In the genomic region with DNA sequence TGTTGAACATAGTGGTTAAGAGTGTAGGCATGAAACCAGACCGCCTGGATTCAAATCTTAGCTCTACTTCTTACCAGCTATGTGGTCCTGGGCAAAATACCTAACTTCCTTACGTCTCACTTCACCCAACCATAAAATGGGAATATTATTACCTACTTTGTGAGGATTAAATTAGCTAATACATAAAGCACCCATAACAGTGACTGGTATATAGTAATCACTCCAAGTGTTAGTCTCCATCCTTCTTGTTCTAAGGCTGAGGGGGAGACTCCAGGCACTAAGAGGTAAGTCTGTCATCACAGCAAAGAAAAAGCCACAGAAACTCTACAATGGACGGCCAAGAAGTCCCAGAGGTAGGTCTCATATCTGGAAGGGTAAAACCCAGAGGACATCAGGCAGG, we compare ENCODE assay signal across 28 cellular contexts. TPM values are rescaled to one million over a fixed set of nuclear protein-coding genes. Genes with fewer than 3 reads are reported as not detected.
DNase-seq lines count a peak whose midpoint lies in the region; ATAC-seq and TF ChIP-seq lines count a peak whose summit lies in the region.
"Had no signal": no experiment of that assay in that cellular context is flagged by ENCODE, and none has a peak within 500 bp of the region (broad histone marks: within the 10 kb centered on the region; RNA-seq: fewer than 3 reads in every experiment).

No MANE protein-coding gene starts in this region.

- no peak for ATAC-seq in central memory CD8-positive, alpha-beta T cell (replicated peaks; ENCODE audit: extremely low read depth, poor library complexity, severe bottlenecking)
- ATAC-seq in psoas muscle (no peak), HG02852 (IDR thresholded peaks at IDR 0.05; ENCODE audit: unreplicated experiment) (no peak), HG02571 (IDR thresholded peaks at IDR 0.05; ENCODE audit: unreplicated experiment) (no peak), HG03159 (IDR thresholded peaks at IDR 0.05; ENCODE audit: unreplicated experiment) (no peak)
- ATAC-seq: activated CD4-positive, alpha-beta T cell treated with anti-CD3 and anti-CD28 coated beads for 36 hours; activated CD8-positive, alpha-beta memory T cell treated with anti-CD3 and anti-CD28 coated beads, Interleukin-2, amount 10 ng/mL, durations not matched to agents 7 days and 5 days; heart right ventricle; left lobe of liver; Panc1; stimulated activated naive B cell treated with anti-CD40 and anti-IgM and Interleukin-4, amounts not matched to agents 10 μg/mL and 1 μg/mL and 100 μg/mL, for 72 hours had no signal

- no peak overlapping the region for H3K27ac Mint-ChIP-seq in activated CD4-positive, alpha-beta T cell treated with anti-CD3 and anti-CD28 coated beads, Interleukin-2, amount 10 ng/mL, durations not matched to agents 24 days and 14 days
- H3K27ac Mint-ChIP-seq in central memory CD8-positive, alpha-beta T cell (ENCODE audit: low read depth), result no peak overlapping the region
- H3K27ac Mint-ChIP-seq: activated CD4-positive, alpha-beta T cell treated with anti-CD3 and anti-CD28 coated beads for 36 hours; activated CD8-positive, alpha-beta memory T cell treated with anti-CD3 and anti-CD28 coated beads, Interleukin-2, amount 10 ng/mL, durations not matched to agents 7 days and 5 days; stimulated activated naive B cell treated with anti-CD40 and anti-IgM and Interleukin-4, amounts not matched to agents 10 μg/mL and 1 μg/mL and 100 μg/mL, for 72 hours had no signal

- H3F3A ChIP-seq in Loucy (ENCODE audit: low read depth), result no peaks in the 10 kb centered on the region

- DNase-seq in activated CD4-positive, alpha-beta T cell treated with anti-CD3 and anti-CD28 coated beads, Interleukin-2, amount 10 ng/mL, durations not matched to agents 24 days and 14 days, result no peak
- DNase-seq in activated CD4-positive, alpha-beta T cell treated with anti-CD3 and anti-CD28 coated beads for 1 hour, result no peak
- no peak for DNase-seq in central memory CD8-positive, alpha-beta T cell (ENCODE audit: low spot score in 2 of 2)
- DNase-seq in psoas muscle, result no peak
- DNase-seq: 8988T; activated CD4-positive, alpha-beta T cell treated with anti-CD3 and anti-CD28 coated beads for 36 hours; activated CD8-positive, alpha-beta memory T cell treated with anti-CD3 and anti-CD28 coated beads, Interleukin-2, amount 10 ng/mL, durations not matched to agents 7 days and 5 days; activated gamma-delta T cell; anterior cingulate cortex; Caco-2; central memory CD4-positive, alpha-beta T cell; GOT3; heart right ventricle; NCI-H2081 treated with DMSO at 0.1 percent for 48 hours; NCI-H446 treated with DMSO at 0.1 percent for 48 hours; SIG-M5; stimulated activated CD4-positive, alpha-beta T cell treated with anti-CD3 and anti-CD28 coated beads, Interleukin-1b, Interleukin-23, amount 100 ng/mL, for 48 hours; stimulated activated naive B cell treated with anti-CD40 and anti-IgM and Interleukin-4, amounts not matched to agents 10 μg/mL and 1 μg/mL and 100 μg/mL, for 72 hours had no signal

- H3K79me2 ChIP-seq in Loucy (ENCODE audit: insufficient read depth, low read length), result peaks cover 57% of the 10 kb centered on the region

- no peak overlapping the region for H2AFZ ChIP-seq in Loucy (ENCODE audit: low read length)

- intact Hi-C loops in activated CD4-positive, alpha-beta T cell treated with anti-CD3 and anti-CD28 coated beads, Interleukin-2, amount 10 ng/mL, durations not matched to agents 24 days and 14 days (cut with micrococcal nuclease), result no loop called here
- intact Hi-C loops in psoas muscle (cut with DNase I), result no loop called here

- no peaks in the 10 kb centered on the region for H3K9me3 Mint-ChIP-seq in activated CD4-positive, alpha-beta T cell treated with anti-CD3 and anti-CD28 coated beads, Interleukin-2, amount 10 ng/mL, durations not matched to agents 24 days and 14 days
- no peaks in the 10 kb centered on the region for H3K9me3 Mint-ChIP-seq in central memory CD8-positive, alpha-beta T cell
- H3K9me3 Mint-ChIP-seq: stimulated activated naive B cell treated with anti-CD40 and anti-IgM and Interleukin-4, amounts not matched to agents 10 μg/mL and 1 μg/mL and 100 μg/mL, for 72 hours had no signal

- H3K4me3 ChIP-seq in Loucy (ENCODE audit: low read length, poor library complexity, severe bottlenecking) (peak overlapping the region; percentile 79), psoas muscle (no peak overlapping the region)
- H3K4me3 ChIP-seq: heart right ventricle, thoracic aorta had no signal

- 90 to 92% (median 91%) methylated on average over 3 of the region's 3 CpGs for WGBS in psoas muscle, 3 donors

- no peak for TF ChIP-seq CTCF in Loucy (conservative IDR thresholded peaks at IDR 0.05; ENCODE audit: low read length)
- no peak for TF ChIP-seq CTCF in psoas muscle (IDR thresholded peaks at IDR 0.05)

- H3K9ac ChIP-seq in Loucy (ENCODE audit: low read depth, low read length, poor library complexity, severe bottlenecking), result peak overlapping the region; percentile 82

- H3K27me3 Mint-ChIP-seq in activated CD4-positive, alpha-beta T cell treated with anti-CD3 and anti-CD28 coated beads, Interleukin-2, amount 10 ng/mL, durations not matched to agents 24 days and 14 days, result no peaks in the 10 kb centered on the region
- H3K27me3 Mint-ChIP-seq in central memory CD8-positive, alpha-beta T cell, result no peaks in the 10 kb centered on the region
- H3K27me3 Mint-ChIP-seq: activated CD4-positive, alpha-beta T cell treated with anti-CD3 and anti-CD28 coated beads for 36 hours; activated CD8-positive, alpha-beta memory T cell treated with anti-CD3 and anti-CD28 coated beads, Interleukin-2, amount 10 ng/mL, durations not matched to agents 7 days and 5 days; stimulated activated naive B cell treated with anti-CD40 and anti-IgM and Interleukin-4, amounts not matched to agents 10 μg/mL and 1 μg/mL and 100 μg/mL, for 72 hours had no signal

- peaks cover 36% of the 10 kb centered on the region for H4K20me1 ChIP-seq in Loucy (ENCODE audit: insufficient read depth, low read length, poor library complexity, severe bottlenecking)

- H3K36me3 ChIP-seq in Loucy (ENCODE audit: insufficient read depth, low read length) (peaks cover 41% of the 10 kb centered on the region), psoas muscle (ENCODE audit: insufficient read depth in 1 of 2, low read depth in 1 of 2) (peaks cover 13 to 43% of the 10 kb centered on the region in 2 donors)

- peaks cover 42% of the 10 kb centered on the region for H3K36me3 Mint-ChIP-seq in activated CD4-positive, alpha-beta T cell treated with anti-CD3 and anti-CD28 coated beads, Interleukin-2, amount 10 ng/mL, durations not matched to agents 24 days and 14 days (ENCODE audit: low read depth)
- peaks cover 50% of the 10 kb centered on the region for H3K36me3 Mint-ChIP-seq in central memory CD8-positive, alpha-beta T cell (ENCODE audit: insufficient read depth)

- peaks cover 31% of the 10 kb centered on the region for H3K4me1 ChIP-seq in Loucy (ENCODE audit: insufficient read depth, low read length, poor library complexity, severe bottlenecking)
- H3K4me1 ChIP-seq in psoas muscle, result peaks cover 33% of the 10 kb centered on the region

- H3K27ac ChIP-seq in psoas muscle, result peak overlapping the region; percentile 92
- H3K27ac ChIP-seq: HL-60, thoracic aorta had no signal

- peak overlapping the region; percentile 97 for H3K4me2 ChIP-seq in Loucy (ENCODE audit: low read depth, low read length, poor library complexity, severe bottlenecking)

- peaks cover 38% of the 10 kb centered on the region for H3K4me1 Mint-ChIP-seq in activated CD4-positive, alpha-beta T cell treated with anti-CD3 and anti-CD28 coated beads, Interleukin-2, amount 10 ng/mL, durations not matched to agents 24 days and 14 days
- H3K4me1 Mint-ChIP-seq in central memory CD8-positive, alpha-beta T cell, result peaks cover 48% of the 10 kb centered on the region

- H3K9me3 ChIP-seq in Loucy (ENCODE audit: insufficient read depth, low read depth, low read length) (no peaks in the 10 kb centered on the region), psoas muscle (no peaks in the 10 kb centered on the region)
- H3K9me3 ChIP-seq: Caco-2, heart right ventricle, thoracic aorta had no signal

- peak overlapping the region; percentile 25 for H3K4me3 Mint-ChIP-seq in activated CD4-positive, alpha-beta T cell treated with anti-CD3 and anti-CD28 coated beads, Interleukin-2, amount 10 ng/mL, durations not matched to agents 24 days and 14 days
- H3K4me3 Mint-ChIP-seq in central memory CD8-positive, alpha-beta T cell, result peak overlapping the region; percentile 29
- H3K4me3 Mint-ChIP-seq: activated CD8-positive, alpha-beta memory T cell treated with anti-CD3 and anti-CD28 coated beads, Interleukin-2, amount 10 ng/mL, durations not matched to agents 7 days and 5 days; stimulated activated naive B cell treated with anti-CD40 and anti-IgM and Interleukin-4, amounts not matched to agents 10 μg/mL and 1 μg/mL and 100 μg/mL, for 72 hours had no signal

- no peaks in the 10 kb centered on the region for H3K9me2 ChIP-seq in Loucy (replicated peaks; ENCODE audit: low read depth, low read length)

- no peaks in the 10 kb centered on the region for H3K27me3 ChIP-seq in Loucy (ENCODE audit: insufficient read depth, low read length, poor library complexity, severe bottlenecking)
- H3K27me3 ChIP-seq in psoas muscle (ENCODE audit: insufficient read depth in 3 of 3, low read length in 2 of 3), result no peaks in the 10 kb centered on the region
- H3K27me3 ChIP-seq: heart right ventricle had no signal

RNA-seq across cellular contexts. Expression of a gene that starts 2.8 kb away (rescaled TPM):
- total RNA-seq in activated CD4-positive, alpha-beta T cell treated with anti-CD3 and anti-CD28 coated beads, Interleukin-2, amount 10 ng/mL, durations not matched to agents 24 days and 14 days, result 93.8 and 95.8 TPM in 2 replicates
- 10 to 100 TPM; 46.8 to 90.7 (median 80.8) TPM for total RNA-seq in psoas muscle
- 10 to 100 TPM; 54.0 to 74.5 (median 72.4) TPM for polyA plus RNA-seq in psoas muscle

RNA-seq across cellular contexts. Expression of a gene that starts 4.3 kb away (rescaled TPM):
- 8.6 and 9.3 TPM in 2 replicates for total RNA-seq in activated CD4-positive, alpha-beta T cell treated with anti-CD3 and anti-CD28 coated beads, Interleukin-2, amount 10 ng/mL, durations not matched to agents 24 days and 14 days
- 1 to 10 TPM in 1 of 4 donors, under 1 TPM in 3; 0.69 to 1.6 (median 0.87) TPM for total RNA-seq in psoas muscle
- 1 to 10 TPM in 2 of 3 donors, under 1 TPM in 1; 0.89 to 3.6 (median 1.5) TPM for polyA plus RNA-seq in psoas muscle

RNA-seq across cellular contexts. Expression of a gene that starts 15.6 kb away (rescaled TPM):
- total RNA-seq in activated CD4-positive, alpha-beta T cell treated with anti-CD3 and anti-CD28 coated beads, Interleukin-2, amount 10 ng/mL, durations not matched to agents 24 days and 14 days, result 15.7 and 16.9 TPM in 2 replicates
- 1 to 10 TPM; 5.1 to 9.6 (median 7.5) TPM for total RNA-seq in psoas muscle
- polyA plus RNA-seq in psoas muscle, result 1 to 10 TPM; 6.1 to 8.3 (median 6.8) TPM

RNA-seq across cellular contexts. Expression of a gene that starts 19.3 kb away (rescaled TPM):
- 0.54 and 1.0 TPM in 2 replicates for total RNA-seq in activated CD4-positive, alpha-beta T cell treated with anti-CD3 and anti-CD28 coated beads, Interleukin-2, amount 10 ng/mL, durations not matched to agents 24 days and 14 days
- total RNA-seq in psoas muscle, result not detected
- not detected for polyA plus RNA-seq in psoas muscle
- total RNA-seq: activated CD8-positive, alpha-beta memory T cell treated with anti-CD3 and anti-CD28 coated beads, Interleukin-2, amount 10 ng/mL, durations not matched to agents 7 days and 5 days; Caco-2; Daoy; heart right ventricle; left lobe of liver; M059J; thoracic aorta had no signal
- polyA plus RNA-seq: heart right ventricle had no signal

RNA-seq across cellular contexts. Expression of a gene that starts 32.0 kb away (rescaled TPM):
- 4.2 and 4.6 TPM in 2 replicates for total RNA-seq in activated CD4-positive, alpha-beta T cell treated with anti-CD3 and anti-CD28 coated beads, Interleukin-2, amount 10 ng/mL, durations not matched to agents 24 days and 14 days
- 1 to 10 TPM in 1 of 4 donors, under 1 TPM in 3; 0.32 to 1.2 (median 0.80) TPM for total RNA-seq in psoas muscle
- under 1 TPM; 0.30 to 0.85 (median 0.39) TPM for polyA plus RNA-seq in psoas muscle
